12 cellular contexts compared by ENCODE assay signal in the genomic region with DNA sequence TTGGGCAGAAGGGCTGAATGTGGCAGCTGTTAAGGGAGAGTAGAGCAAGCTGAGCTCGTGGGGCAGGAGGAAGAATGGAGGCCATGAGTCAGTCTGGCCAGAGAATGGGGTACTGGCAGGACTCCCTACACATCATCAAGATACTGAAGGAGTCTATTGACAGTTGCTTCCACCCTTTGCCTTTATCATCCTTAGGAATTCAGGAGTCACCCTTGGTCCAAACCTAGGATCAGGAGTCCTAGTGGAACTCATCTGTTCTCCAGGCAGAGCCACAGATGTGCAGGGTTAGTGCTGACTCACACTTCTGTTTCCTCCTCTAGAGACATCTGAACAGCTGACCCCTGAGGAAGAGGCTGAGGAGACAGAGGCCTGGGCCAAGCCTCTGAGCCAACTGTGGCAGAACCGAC. TPM values are rescaled to one million over a fixed set of nuclear protein-coding genes. Genes with fewer than 3 reads are reported as not detected.
DNase-seq lines count a peak whose midpoint lies in the region; ATAC-seq and TF ChIP-seq lines count a peak whose summit lies in the region.
"Had no signal": no experiment of that assay in that cellular context is flagged by ENCODE, and none has a peak within 500 bp of the region (broad histone marks: within the 10 kb centered on the region; RNA-seq: fewer than 3 reads in every experiment).

No MANE protein-coding gene starts in this region.

- H3K27ac Mint-ChIP-seq in WTC11: peak overlapping the region; percentile 38; the same call in 1 of the 2 replicates

- CTCF ChIA-PET in AG04450 (lab: Charles Lee) (interaction anchor here (0.8 to 2.2 kb wide), 4 partner anchors 21 to 360 kb away, joined by 3 to 6 read pairs (median 3); no protein-coding TSS in a partner anchor), WTC11 (lab: Charles Lee) (interaction anchor here (0.8 kb wide), 2 partner anchors 29 to 36 kb away, joined by 3 read pairs; no protein-coding TSS in a partner anchor)

- H3K4me3 ChIP-seq in AG04450 (ENCODE audit: low read depth, low read length): no peak overlapping the region
- no peak overlapping the region for H3K4me3 ChIP-seq in HFF-Myc (replicated peaks; ENCODE audit: low read depth, low read length)
- no peak overlapping the region for H3K4me3 ChIP-seq in HAP-1
- H3K4me3 ChIP-seq in colonic mucosa: no peak overlapping the region
- H3K4me3 ChIP-seq: tibial artery had no signal

- H3K4me1 Mint-ChIP-seq in WTC11: no peaks in the 10 kb centered on the region

- no peak overlapping the region for H3K9ac ChIP-seq in colonic mucosa (ENCODE audit: low read depth in 2 of 2, low read length in 2 of 2)

- H3K4me3 Mint-ChIP-seq in WTC11: no peak overlapping the region
- H3K4me3 Mint-ChIP-seq: CD8-positive, alpha-beta memory T cell had no signal

- H3K4me1 ChIP-seq in foreskin keratinocyte (peaks cover 5% of the 10 kb centered on the region), HAP-1 (peaks cover 2% of the 10 kb centered on the region; the same call in 1 of the 2 replicates), colonic mucosa (no peaks in the 10 kb centered on the region)

- no peak for ATAC-seq in WTC11
- ATAC-seq in foreskin keratinocyte: peak; percentile 71

- POLR2A ChIA-PET in AG04450 (lab: Yijun Ruan, JAX) (interaction anchor here (0.8 to 1.2 kb wide), 4 partner anchors 17 to 240 kb away, joined by 3 to 9 read pairs (median 3); a partner anchor contains a TSS), WTC11 (lab: Charles Lee) (no interaction called here)

- H3K9me3 Mint-ChIP-seq in WTC11: no peaks in the 10 kb centered on the region
- H3K9me3 Mint-ChIP-seq: CD8-positive, alpha-beta memory T cell had no signal

- no peaks in the 10 kb centered on the region for H3K27me3 ChIP-seq in AG04450 (ENCODE audit: control insufficient read depth, insufficient read depth, low read length)
- no peaks in the 10 kb centered on the region for H3K27me3 ChIP-seq in foreskin keratinocyte
- H3K27me3 ChIP-seq in HAP-1 (ENCODE audit: low read depth): no peaks in the 10 kb centered on the region
- no peaks in the 10 kb centered on the region for H3K27me3 ChIP-seq in colonic mucosa
- H3K27me3 ChIP-seq: tibial artery had no signal

- H3K27me3 Mint-ChIP-seq in WTC11 (ENCODE audit: low read depth): no peaks in the 10 kb centered on the region
- H3K27me3 Mint-ChIP-seq: CD8-positive, alpha-beta memory T cell had no signal

- H3K36me3 Mint-ChIP-seq in WTC11: peaks cover 97% of the 10 kb centered on the region

- DNase-seq in AG04450 (ENCODE audit: low read depth, low spot score) (peak; percentile 46), HFF-Myc (ENCODE audit: extremely low read depth, low read depth) (peak; percentile 73), WTC11 (ENCODE audit: low spot score) (no peak), foreskin keratinocyte (peak in 1 of 2 donors; percentile 84), NCI-H1694 treated with DMSO at 0.1 percent for 48 hours (lab: John Stamatoyannopoulos, UW) (no peak), HAP-1 (ENCODE audit: low spot score in 2 of 2) (no peak), NCI-H2227 (lab: John Stamatoyannopoulos, UW; ENCODE audit: unreplicated experiment) (no peak), colonic mucosa (no peak)
- DNase-seq: activated CD4-positive, alpha-beta T cell treated with anti-CD3 and anti-CD28 coated beads for 1 hour; CD8-positive, alpha-beta memory T cell; stimulated activated CD4-positive, alpha-beta T cell treated with anti-CD3 and anti-CD28 coated beads, Interleukin-1b, Interleukin-23, amount 100 ng/mL, for 48 hours; tibial artery had no signal

- in situ Hi-C loops in HAP-1 (cut with MboI; ENCODE audit: low sequenced_read_pairs): no loop called here

- TF ChIP-seq CTCF in AG04450 (IDR thresholded peaks at IDR 0.05; ENCODE audit: low read depth, low read length): no peak
- no peak for TF ChIP-seq CTCF in HFF-Myc (IDR thresholded peaks at IDR 0.05; ENCODE audit: low read depth, low read length, missing control alignments)
- TF ChIP-seq CTCF in WTC11 (IDR thresholded peaks at IDR 0.05): no peak
- no peak for TF ChIP-seq CTCF in foreskin keratinocyte (conservative IDR thresholded peaks at IDR 0.05)
- TF ChIP-seq CTCF in colonic mucosa (IDR thresholded peaks at IDR 0.05): no peak

- H3K27ac ChIP-seq in AG04450 (ENCODE audit: low read depth, low read length) (peak overlapping the region; percentile 66), foreskin keratinocyte (no peak overlapping the region), colonic mucosa (no peak overlapping the region)
- H3K27ac ChIP-seq: tibial artery had no signal

- H3K36me3 ChIP-seq in HAP-1 (replicated peaks) (peaks cover 89% of the 10 kb centered on the region), colonic mucosa (peaks cover 46% of the 10 kb centered on the region)

- intact Hi-C loops in colonic mucosa (cut with DNase I): no loop called here

- H3K9me3 ChIP-seq in AG04450 (ENCODE audit: control insufficient read depth, insufficient read depth, low read length) (no peaks in the 10 kb centered on the region), HAP-1 (no peaks in the 10 kb centered on the region), colonic mucosa (no peaks in the 10 kb centered on the region)
- H3K9me3 ChIP-seq: tibial artery had no signal

TF ChIP-seq in WTC11, 78 proteins besides CTCF, POLR2A, EP300 and RAD21 (continues in another document):
- TF ChIP-seq GABPB1 (CRISPR knock-in tag; IDR thresholded peaks at IDR 0.05) (no peak), ELF4 (CRISPR knock-in tag; IDR thresholded peaks at IDR 0.05; ENCODE audit: low read depth) (no peak), ZNF121 (CRISPR knock-in tag; IDR thresholded peaks at IDR 0.05) (no peak), HMGA2 (CRISPR knock-in tag; IDR thresholded peaks at IDR 0.05) (no peak), CREM (CRISPR knock-in tag; IDR thresholded peaks at IDR 0.05) (no peak), JAZF1 (CRISPR knock-in tag; IDR thresholded peaks at IDR 0.05) (no peak), SMAD4 (CRISPR knock-in tag; IDR thresholded peaks at IDR 0.05) (no peak), ZNF263 (CRISPR knock-in tag; IDR thresholded peaks at IDR 0.05; ENCODE audit: low read depth) (no peak)
- TF ChIP-seq, protein P1, sequence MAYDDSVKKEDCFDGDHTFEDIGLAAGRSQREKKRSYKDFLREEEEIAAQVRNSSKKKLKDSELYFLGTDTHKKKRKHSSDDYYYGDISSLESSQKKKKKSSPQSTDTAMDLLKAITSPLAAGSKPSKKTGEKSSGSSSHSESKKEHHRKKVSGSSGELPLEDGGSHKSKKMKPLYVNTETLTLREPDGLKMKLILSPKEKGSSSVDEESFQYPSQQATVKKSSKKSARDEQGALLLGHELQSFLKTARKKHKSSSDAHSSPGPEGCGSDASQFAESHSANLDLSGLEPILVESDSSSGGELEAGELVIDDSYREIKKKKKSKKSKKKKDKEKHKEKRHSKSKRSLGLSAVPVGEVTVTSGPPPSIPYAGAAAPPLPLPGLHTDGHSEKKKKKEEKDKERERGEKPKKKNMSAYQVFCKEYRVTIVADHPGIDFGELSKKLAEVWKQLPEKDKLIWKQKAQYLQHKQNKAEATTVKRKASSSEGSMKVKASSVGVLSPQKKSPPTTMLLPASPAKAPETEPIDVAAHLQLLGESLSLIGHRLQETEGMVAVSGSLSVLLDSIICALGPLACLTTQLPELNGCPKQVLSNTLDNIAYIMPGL (CRISPR knock-in tag; IDR thresholded peaks at IDR 0.05): no peak
- TF ChIP-seq, protein P2, sequence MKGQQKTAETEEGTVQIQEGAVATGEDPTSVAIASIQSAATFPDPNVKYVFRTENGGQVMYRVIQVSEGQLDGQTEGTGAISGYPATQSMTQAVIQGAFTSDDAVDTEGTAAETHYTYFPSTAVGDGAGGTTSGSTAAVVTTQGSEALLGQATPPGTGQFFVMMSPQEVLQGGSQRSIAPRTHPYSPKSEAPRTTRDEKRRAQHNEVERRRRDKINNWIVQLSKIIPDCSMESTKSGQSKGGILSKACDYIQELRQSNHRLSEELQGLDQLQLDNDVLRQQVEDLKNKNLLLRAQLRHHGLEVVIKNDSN (CRISPR knock-in tag; IDR thresholded peaks at IDR 0.05): no peak
- TF ChIP-seq, protein P3, sequence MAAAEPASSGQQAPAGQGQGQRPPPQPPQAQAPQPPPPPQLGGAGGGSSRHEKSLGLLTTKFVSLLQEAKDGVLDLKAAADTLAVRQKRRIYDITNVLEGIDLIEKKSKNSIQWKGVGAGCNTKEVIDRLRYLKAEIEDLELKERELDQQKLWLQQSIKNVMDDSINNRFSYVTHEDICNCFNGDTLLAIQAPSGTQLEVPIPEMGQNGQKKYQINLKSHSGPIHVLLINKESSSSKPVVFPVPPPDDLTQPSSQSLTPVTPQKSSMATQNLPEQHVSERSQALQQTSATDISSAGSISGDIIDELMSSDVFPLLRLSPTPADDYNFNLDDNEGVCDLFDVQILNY (CRISPR knock-in tag; IDR thresholded peaks at IDR 0.05): no peak

RNA-seq across cellular contexts. Expression of a gene that starts 18.7 kb away (rescaled TPM):
- polyA plus RNA-seq in AG04450 (2011; rRNA removed) (11.5 and 13.4 TPM in 2 replicates), foreskin keratinocyte (16.3 and 17.3 TPM in 2 replicates)
- 20.3 and 35.4 TPM in 2 replicates for polyA minus RNA-seq in AG04450 (2011; rRNA and poly(A)+ RNA removed)
- total RNA-seq in WTC11 (2021) (8.6 to 10.3 TPM (median 8.9 TPM) in 3 replicates), foreskin keratinocyte (12.4 and 13.6 TPM in 2 replicates), colonic mucosa (1 to 10 TPM; 5.1 to 6.0 TPM)

RNA-seq across cellular contexts. Expression of a gene that starts 38.6 kb away (rescaled TPM):
- polyA plus RNA-seq in AG04450 (2011; rRNA removed): 54.9 and 56.7 TPM in 2 replicates
- polyA minus RNA-seq in AG04450 (2011; rRNA and poly(A)+ RNA removed): 49.0 and 50.0 TPM in 2 replicates
- total RNA-seq in WTC11 (2021): 76.5 to 78.3 TPM (median 76.7 TPM) in 3 replicates
- 29.5 and 30.1 TPM in 2 replicates for total RNA-seq in foreskin keratinocyte
- 10.3 and 11.5 TPM in 2 replicates for polyA plus RNA-seq in foreskin keratinocyte
- 10 to 100 TPM; 57.0 to 62.4 TPM for total RNA-seq in colonic mucosa

Comparison
In these comparisons a context has a peak if more than half of its experiments do, and no peak if none do; other contexts are left out.
1. DNase-seq: peak in AG04450 (single experiment) and HFF-Myc (single experiment); none in WTC11 (single experiment), NCI-H1694 treated with DMSO at 0.1 percent for 48 hours (single experiment), HAP-1 (0 of 2), NCI-H2227 (single experiment) and colonic mucosa (single experiment).